ENCODE assay signal across 20 cellular contexts in genomic region chr7:80146561-80146960, GRCh38. TPM values are rescaled to one million over a fixed set of nuclear protein-coding genes. Genes with fewer than 3 reads are reported as not detected.
DNase-seq lines count a peak whose midpoint lies in the region; ATAC-seq and TF ChIP-seq lines count a peak whose summit lies in the region.
"Had no signal": no experiment of that assay in that cellular context is flagged by ENCODE, and none has a peak within 500 bp of the region (broad histone marks: within the 10 kb centered on the region; RNA-seq: fewer than 3 reads in every experiment).

No MANE protein-coding gene starts in this region.

- no peak overlapping the region for H4K91ac ChIP-seq in mesenchymal stem cell (ENCODE audit: low read length)

- peaks cover 23% of the 10 kb centered on the region for H3K4me1 ChIP-seq in mammary epithelial cell (ENCODE audit: insufficient read depth, low read length)
- peaks cover 4% of the 10 kb centered on the region for H3K4me1 ChIP-seq in mesenchymal stem cell (ENCODE audit: control insufficient read depth, insufficient read depth, low read depth, low read length)
- H3K4me1 ChIP-seq in upper lobe of right lung = peaks cover 10% of the 10 kb centered on the region
- H3K4me1 ChIP-seq in right atrium auricular region = peaks cover 0 to 11% of the 10 kb centered on the region in 2 donors
- H3K4me1 ChIP-seq: colonic mucosa, psoas muscle had no signal

- no peaks in the 10 kb centered on the region for H4K20me1 ChIP-seq in mammary epithelial cell (ENCODE audit: insufficient read depth, low read length)

- dilution Hi-C loops in mammary epithelial cell (cut with HindIII; ENCODE audit: low sequenced_read_pairs) = no loop called here

- no peak overlapping the region for H3K4me2 ChIP-seq in mammary epithelial cell (ENCODE audit: insufficient read depth, low read depth, low read length)
- no peak overlapping the region for H3K4me2 ChIP-seq in mesenchymal stem cell (ENCODE audit: low read length, poor library complexity, severe bottlenecking)

- H3K4me3 ChIP-seq in mammary epithelial cell (replicated peaks in 1 of 3; ENCODE audit: insufficient read depth in 1 of 3, low read depth in 2 of 3, low read length in 3 of 3) = no peak overlapping the region
- no peak overlapping the region for H3K4me3 ChIP-seq in mesenchymal stem cell (ENCODE audit: insufficient read depth in 1 of 2, low read depth in 1 of 2, low read length in 2 of 2)
- H3K4me3 ChIP-seq in upper lobe of right lung = no peak overlapping the region
- no peak overlapping the region for H3K4me3 ChIP-seq in right atrium auricular region
- H3K4me3 ChIP-seq: colonic mucosa, lower lobe of right lung, psoas muscle, skin epidermis had no signal

- H3K36me3 ChIP-seq in mammary epithelial cell (ENCODE audit: insufficient read depth, low read length) (no peaks in the 10 kb centered on the region), mesenchymal stem cell (ENCODE audit: control insufficient read depth in 1 of 2, insufficient read depth in 2 of 2, low read depth in 1 of 2, low read length in 2 of 2) (no peaks in the 10 kb centered on the region), upper lobe of right lung (no peaks in the 10 kb centered on the region), right atrium auricular region (no peaks in the 10 kb centered on the region)
- H3K36me3 ChIP-seq: colonic mucosa, esophagus muscularis mucosa, lower lobe of right lung, neutrophil had no signal

- H2BK5ac ChIP-seq in mesenchymal stem cell (ENCODE audit: low read depth, low read length, poor library complexity, severe bottlenecking) = no peak overlapping the region

- no peak overlapping the region for H2BK120ac ChIP-seq in mesenchymal stem cell (ENCODE audit: low read depth, low read length)

- H3K27ac ChIP-seq in mammary epithelial cell (ENCODE audit: insufficient read depth, low read depth, low read length) = peak overlapping the region; percentile 61
- no peak overlapping the region for H3K27ac ChIP-seq in mesenchymal stem cell (ENCODE audit: low read length, poor library complexity, severe bottlenecking)
- peak overlapping the region; percentile 14 for H3K27ac ChIP-seq in upper lobe of right lung
- H3K27ac ChIP-seq in right atrium auricular region = no peak overlapping the region
- H3K27ac ChIP-seq: colonic mucosa, neutrophil, psoas muscle had no signal

- H4K8ac ChIP-seq in mesenchymal stem cell (ENCODE audit: low read length) = no peak overlapping the region

- H2BK15ac ChIP-seq in mesenchymal stem cell (ENCODE audit: low read depth, poor library complexity, severe bottlenecking) = no peak overlapping the region

- no peak overlapping the region for H3K4ac ChIP-seq in mesenchymal stem cell (ENCODE audit: low read depth in 1 of 2, low read length in 2 of 2)

- WGBS in mammary epithelial cell (ENCODE audit: low coverage, missing lambda C conversion rate) = 100% methylated on average over 1 of the region's 1 CpG
- WGBS in mesenchymal stem cell = 81% methylated on average over 1 of the region's 1 CpG

- H3K9ac ChIP-seq in mammary epithelial cell (ENCODE audit: insufficient read depth, low read length) (no peak overlapping the region), mesenchymal stem cell (ENCODE audit: low read length) (peak overlapping the region; percentile 74)

- intact Hi-C loops in mammary epithelial cell (cut with micrococcal nuclease) (no loop called here), upper lobe of right lung (cut with DNase I) (no loop called here)

- no TSS peak for BruUV-seq in mammary epithelial cell (replicated peaks; lab: Mats Ljungman, UMichigan)

- H3K27me3 ChIP-seq in mammary epithelial cell (ENCODE audit: insufficient read depth, low read length) (no peaks in the 10 kb centered on the region), mesenchymal stem cell (ENCODE audit: control insufficient read depth in 1 of 2, insufficient read depth in 1 of 2, low read length in 2 of 2) (no peaks in the 10 kb centered on the region), upper lobe of right lung (no peaks in the 10 kb centered on the region), right atrium auricular region (no peaks in the 10 kb centered on the region)
- H3K27me3 ChIP-seq: colonic mucosa, esophagus muscularis mucosa, neutrophil had no signal

- H3K23ac ChIP-seq in mesenchymal stem cell (ENCODE audit: low read length in 2 of 2) = no peak overlapping the region

- H2AK5ac ChIP-seq in mesenchymal stem cell (ENCODE audit: low read length, severe bottlenecking) = no peak overlapping the region

- no peak overlapping the region for H2BK12ac ChIP-seq in mesenchymal stem cell (ENCODE audit: low read length in 2 of 2)

- H3K14ac ChIP-seq in mesenchymal stem cell (ENCODE audit: low read length in 2 of 2) = no peak overlapping the region

- DNase-seq in NCI-H226 (peak; percentile 71), mammary epithelial cell (no peak), mesenchymal stem cell (no peak), upper lobe of right lung (no peak), A172 (ENCODE audit: low spot score) (no peak), right atrium auricular region (ENCODE audit: low spot score) (no peak)
- no peak for DNase-seq in stimulated activated naive CD8-positive, alpha-beta T cell treated with anti-CD3 and anti-CD28 coated beads, Interleukin-15, Interleukin-2, amounts not matched to agents 100 U/mL and 50 U/mL, for 24 hours
- DNase-seq: activated CD4-positive, alpha-beta memory T cell treated with anti-CD3 and anti-CD28 coated beads for 36 hours; activated naive CD8-positive, alpha-beta T cell treated with anti-CD3 and anti-CD28 coated beads, Interleukin-2, amount 10 ng/mL, durations not matched to agents 7 days and 5 days; CD8-positive, alpha-beta memory T cell; colonic mucosa; effector memory CD4-positive, alpha-beta T cell; lower lobe of right lung; NCI-H2029 treated with DMSO at 0.1 percent for 48 hours; psoas muscle; SHP77 treated with DMSO at 0.1 percent for 48 hours; stimulated activated CD4-positive, alpha-beta T cell treated with anti-CD3 and anti-CD28 coated beads, Interleukin-2, amount 100 ng/mL, for 24 hours had no signal

- H3K18ac ChIP-seq in mesenchymal stem cell (ENCODE audit: low read depth in 1 of 2, low read length in 2 of 2) = peak overlapping the region in 1 of 2 experiments; percentile 48

- ATAC-seq in upper lobe of right lung = no peak
- ATAC-seq in stimulated activated naive CD8-positive, alpha-beta T cell treated with anti-CD3 and anti-CD28 coated beads, Interleukin-15, Interleukin-2, amounts not matched to agents 100 U/mL and 50 U/mL, for 24 hours = no peak
- ATAC-seq: psoas muscle had no signal

- no peaks in the 10 kb centered on the region for H3K79me1 ChIP-seq in mesenchymal stem cell (replicated peaks; ENCODE audit: low read length, poor library complexity, severe bottlenecking)

- in situ Hi-C loops in mammary epithelial cell (cut with MboI; ENCODE audit: low sequenced_read_pairs in 2 of 2) = loop anchor here in 1 of 2 donors (25.0 kb wide), 1 partner anchor 241 kb away; no protein-coding TSS in a partner anchor

- no peak overlapping the region for H2AFZ ChIP-seq in mammary epithelial cell (ENCODE audit: low read depth, low read length)
- H2AFZ ChIP-seq in mesenchymal stem cell (ENCODE audit: low read depth, low read length) = no peak overlapping the region

- CTCF ChIA-PET in mammary epithelial cell (lab: Charles Lee; ENCODE audit: low non-redundant PET) = no interaction called here

- H3K9me3 ChIP-seq in mammary epithelial cell (replicated peaks; ENCODE audit: insufficient read depth, low read length) (no peaks in the 10 kb centered on the region), mesenchymal stem cell (ENCODE audit: control insufficient read depth, low read length) (no peaks in the 10 kb centered on the region), upper lobe of right lung (no peaks in the 10 kb centered on the region), right atrium auricular region (no peaks in the 10 kb centered on the region)
- H3K9me3 ChIP-seq: colonic mucosa, esophagus muscularis mucosa, lower lobe of right lung, neutrophil, psoas muscle had no signal

- TF ChIP-seq CTCF in mammary epithelial cell (conservative IDR thresholded peaks at IDR 0.05 in 1 of 2, IDR thresholded peaks at IDR 0.05 in 1 of 2; ENCODE audit: extremely low read depth in 1 of 2, insufficient read depth in 1 of 2, low read depth in 1 of 2, low read length in 2 of 2) (no peak), upper lobe of right lung (IDR thresholded peaks at IDR 0.05) (no peak), right atrium auricular region (IDR thresholded peaks at IDR 0.05) (no peak)

- peaks cover 96% of the 10 kb centered on the region for H3K79me2 ChIP-seq in mammary epithelial cell (ENCODE audit: insufficient read depth, low read length)

RNA-seq across cellular contexts. Expression of gene GNAI1, which starts 11.9 kb away (rescaled TPM):
- total RNA-seq in mammary epithelial cell (10 to 100 TPM; 39.6 to 39.8 TPM), upper lobe of right lung (36.0 TPM), right atrium auricular region (10 to 100 TPM in 1 of 2 donors, 1 to 10 TPM in 1; 9.2 to 11.5 TPM)
- polyA plus RNA-seq in mammary epithelial cell = 26.8 TPM
- polyA minus RNA-seq in mammary epithelial cell = 17.4 TPM
- polyA plus RNA-seq in mesenchymal stem cell (2013, experiment 1 of 2) = 161 TPM
- 168 TPM for polyA plus RNA-seq in mesenchymal stem cell (2013, experiment 2 of 2)
- 51.4 and 55.1 TPM in 2 replicates for total RNA-seq in A172 (2014; rRNA removed; shearing (Covaris generic))

Comparison
In these comparisons a context has a peak if more than half of its experiments do, and no peak if none do; other contexts are left out.
1. H3K27ac ChIP-seq: peak in mammary epithelial cell (single experiment) and upper lobe of right lung (single experiment); none in mesenchymal stem cell (single experiment) and right atrium auricular region (0 of 2).